7 cellular contexts compared by ENCODE assay signal in genomic region chr18:44839239-44839666, GRCh38.
DNase-seq lines count a peak whose midpoint lies in the region; ATAC-seq and TF ChIP-seq lines count a peak whose summit lies in the region.

No MANE protein-coding gene starts in this region.

- H4K5ac ChIP-seq in H9 (ENCODE audit: insufficient read length, low read depth, low read length): no peak overlapping the region

- CTCF ChIA-PET in activated CD4-positive, alpha-beta memory T cell treated with anti-CD3 and anti-CD28 coated beads for 36 hours (lab: Charles Lee): no interaction called here

- H3K23ac ChIP-seq in H9 (ENCODE audit: insufficient read length, low read depth, low read length): no peak overlapping the region

- intact Hi-C loops in activated CD4-positive, alpha-beta memory T cell treated with anti-CD3 and anti-CD28 coated beads for 36 hours (cut with micrococcal nuclease): loop anchor here (1.0 kb wide), 1 partner anchor 48 kb away; no protein-coding TSS in a partner anchor

- no peak for TF ChIP-seq EP300 in neural cell (conservative IDR thresholded peaks at IDR 0.05; ENCODE audit: poor library complexity, severe bottlenecking)

- H3K4me1 ChIP-seq in H9 (ENCODE audit: insufficient read depth, low read length): peaks cover 7% of the 10 kb centered on the region; the same call in 1 of the 2 replicates

- no peak overlapping the region for H4K8ac ChIP-seq in H9 (replicated peaks; ENCODE audit: insufficient read length, low read depth, low read length)

- H3K18ac ChIP-seq in H9 (ENCODE audit: insufficient read length, low read depth, low read length): no peak overlapping the region

- no peaks in the 10 kb centered on the region; a peak in 1 of 7 replicates for H3K36me3 Mint-ChIP-seq in H9 (ENCODE audit: insufficient read depth in 1 of 3, low read depth in 3 of 3)
- no peaks in the 10 kb centered on the region for H3K36me3 Mint-ChIP-seq in activated CD4-positive, alpha-beta memory T cell treated with anti-CD3 and anti-CD28 coated beads for 36 hours
- H3K36me3 Mint-ChIP-seq in endothelial cell (ENCODE audit: low read depth, unreplicated experiment): peaks cover 42% of the 10 kb centered on the region

- H3F3A ChIP-seq in neural cell (ENCODE audit: insufficient read depth, low read length, poor library complexity, severe bottlenecking): no peaks in the 10 kb centered on the region

- H2AK5ac ChIP-seq in H9 (ENCODE audit: insufficient read length, low read length): no peak overlapping the region

- H3K27me3 Mint-ChIP-seq in H9 (ENCODE audit: low read depth) (no peaks in the 10 kb centered on the region), endothelial cell (ENCODE audit: unreplicated experiment) (peaks cover 2% of the 10 kb centered on the region)
- H3K27me3 Mint-ChIP-seq in activated CD4-positive, alpha-beta memory T cell treated with anti-CD3 and anti-CD28 coated beads for 36 hours: no peaks in the 10 kb centered on the region

- H3K14ac ChIP-seq in H9 (ENCODE audit: insufficient read depth, low read length): no peak overlapping the region

- H2BK5ac ChIP-seq in H9 (ENCODE audit: insufficient read length, low read length): no peak overlapping the region

- TF ChIP-seq CTCF in H9 (conservative IDR thresholded peaks at IDR 0.05) (no peak), endothelial cell (IDR thresholded peaks at IDR 0.05; ENCODE audit: unreplicated experiment) (no peak), neural cell (IDR thresholded peaks at IDR 0.05; ENCODE audit: poor library complexity, severe bottlenecking) (no peak)

- no peak overlapping the region for H3K56ac ChIP-seq in H9 (ENCODE audit: insufficient read length, low read depth, low read length)

- H3K79me2 ChIP-seq in H9 (ENCODE audit: insufficient read depth, low read length) (no peaks in the 10 kb centered on the region), neural cell (replicated peaks; ENCODE audit: insufficient read depth, low read length) (peaks cover 50% of the 10 kb centered on the region)

- no peak overlapping the region for H2BK120ac ChIP-seq in H9 (ENCODE audit: low read depth, low read length, poor library complexity, severe bottlenecking)

- POLR2A ChIA-PET in activated CD4-positive, alpha-beta memory T cell treated with anti-CD3 and anti-CD28 coated beads for 36 hours (lab: Charles Lee): interaction anchor here (1.1 kb wide), 1 partner anchor 79 kb away, joined by 3 read pairs; no protein-coding TSS in a partner anchor

- no peak overlapping the region for H3K4me3 Mint-ChIP-seq in H9
- H3K4me3 Mint-ChIP-seq in activated CD4-positive, alpha-beta memory T cell treated with anti-CD3 and anti-CD28 coated beads for 36 hours: no peak overlapping the region
- no peak overlapping the region for H3K4me3 Mint-ChIP-seq in endothelial cell (ENCODE audit: unreplicated experiment)

- H2BK15ac ChIP-seq in H9 (ENCODE audit: low read depth, low read length): no peak overlapping the region

- peak overlapping the region; percentile 26 for H3K4me3 ChIP-seq in neural cell (ENCODE audit: low read length)

- H3K4me2 ChIP-seq in H9 (ENCODE audit: insufficient read depth, insufficient read length, low read length) (no peak overlapping the region), neural cell (ENCODE audit: low read length) (no peak overlapping the region)

- H3K79me1 ChIP-seq in H9 (ENCODE audit: insufficient read depth, low read depth, low read length, poor library complexity, severe bottlenecking): no peaks in the 10 kb centered on the region

- H2BK20ac ChIP-seq in H9 (ENCODE audit: low read depth, low read length, poor library complexity, severe bottlenecking): no peak overlapping the region

- H3K9me3 Mint-ChIP-seq in H9 (peaks cover 0 to under 1% of the 10 kb centered on the region in 2 experiments; a peak in 1 of 5 replicates), endothelial cell (ENCODE audit: unreplicated experiment) (no peaks in the 10 kb centered on the region)
- H3K9me3 Mint-ChIP-seq in activated CD4-positive, alpha-beta memory T cell treated with anti-CD3 and anti-CD28 coated beads for 36 hours: no peaks in the 10 kb centered on the region

- no peak overlapping the region for H4K91ac ChIP-seq in H9 (ENCODE audit: insufficient read length, low read depth, low read length)

- no peaks in the 10 kb centered on the region for H3K9me3 ChIP-seq in H9 (ENCODE audit: control insufficient read depth, low read depth, low read length)
- H3K9me3 ChIP-seq in neural cell (ENCODE audit: low read length): no peaks in the 10 kb centered on the region

- no peaks in the 10 kb centered on the region for H3K27me3 ChIP-seq in H9 (ENCODE audit: insufficient read depth, low read length)
- H3K27me3 ChIP-seq in neural cell (ENCODE audit: insufficient read depth, low read depth, low read length): no peaks in the 10 kb centered on the region

- no peaks in the 10 kb centered on the region for H3K36me3 ChIP-seq in neural cell (ENCODE audit: insufficient read depth, low read length)

- H3K9ac ChIP-seq in H9 (ENCODE audit: extremely low read depth, insufficient read length, low read length) (no peak overlapping the region), neural cell (ENCODE audit: low read length) (no peak overlapping the region)

- no CpG with 5 or more reads among the region's 6 CpGs for WGBS in H9 (ENCODE audit: extremely low coverage, insufficient read length, low lambda C conversion rate)

- no peak overlapping the region for H2BK12ac ChIP-seq in H9 (ENCODE audit: insufficient read length, low read depth, low read length)

- no peak overlapping the region for H3K27ac ChIP-seq in H9 (ENCODE audit: insufficient read length, low read depth, low read length)
- peak overlapping the region; percentile 20 for H3K27ac ChIP-seq in neural cell (ENCODE audit: low read length)
- no peak overlapping the region for H3K27ac ChIP-seq in substantia nigra (ENCODE audit: low read depth, low read length, poor library complexity, severe bottlenecking)

- no peak overlapping the region for H3K4ac ChIP-seq in H9 (ENCODE audit: low read depth, low read length)

- no peak overlapping the region for H3K27ac Mint-ChIP-seq in H9
- H3K27ac Mint-ChIP-seq in activated CD4-positive, alpha-beta memory T cell treated with anti-CD3 and anti-CD28 coated beads for 36 hours: no peak overlapping the region
- peak overlapping the region; percentile 21 for H3K27ac Mint-ChIP-seq in endothelial cell (ENCODE audit: unreplicated experiment)

- ATAC-seq in GM18502 (IDR thresholded peaks at IDR 0.05; ENCODE audit: poor library complexity, unreplicated experiment): peak; percentile 99

- H2AFZ ChIP-seq in H9 (ENCODE audit: low read length) (no peak overlapping the region), neural cell (ENCODE audit: low read depth, low read length) (no peak overlapping the region)

- TF ChIP-seq RAD21 in neural cell (conservative IDR thresholded peaks at IDR 0.05): no peak

- H3K4me1 Mint-ChIP-seq in H9 (peaks cover 50 to 54% of the 10 kb centered on the region in 2 experiments), endothelial cell (ENCODE audit: unreplicated experiment) (peaks cover 33% of the 10 kb centered on the region)
- peaks cover 17% of the 10 kb centered on the region for H3K4me1 Mint-ChIP-seq in activated CD4-positive, alpha-beta memory T cell treated with anti-CD3 and anti-CD28 coated beads for 36 hours (ENCODE audit: low read depth)

- DNase-seq in H9 (peak; percentile 38), NCI-H2227 (lab: John Stamatoyannopoulos, UW; ENCODE audit: unreplicated experiment) (peak; percentile 17), endothelial cell (ENCODE audit: low spot score) (peak; percentile 11), substantia nigra (lab: John Stamatoyannopoulos, UW) (peak in 35 of 49 donors; percentile 2 to 66 (median 29))
- peak; percentile 83 for DNase-seq in activated CD4-positive, alpha-beta memory T cell treated with anti-CD3 and anti-CD28 coated beads for 36 hours

- H3T11ph ChIP-seq in H9 (ENCODE audit: low read length): no peak overlapping the region

- H3K9me2 ChIP-seq in neural cell (ENCODE audit: insufficient read depth, low read length): no peaks in the 10 kb centered on the region

- H3K23me2 ChIP-seq in H9 (ENCODE audit: insufficient read length, low read depth, low read length, poor library complexity, severe bottlenecking): no peaks in the 10 kb centered on the region

- H4K20me1 ChIP-seq in H9 (ENCODE audit: control insufficient read depth, insufficient read depth, insufficient read length): no peaks in the 10 kb centered on the region
- H4K20me1 ChIP-seq in neural cell (ENCODE audit: insufficient read depth): no peaks in the 10 kb centered on the region

TF ChIP-seq in neural cell, 6 proteins besides CTCF, POLR2A, EP300 and RAD21:
- TF ChIP-seq TAF1 (IDR thresholded peaks at IDR 0.05; ENCODE audit: low read depth): no peak
- TF ChIP-seq SMC3 (conservative IDR thresholded peaks at IDR 0.05; ENCODE audit: poor library complexity): no peak
- TF ChIP-seq REST (IDR thresholded peaks at IDR 0.05; ENCODE audit: borderline replicate concordance): no peak
- TF ChIP-seq MXI1 (conservative IDR thresholded peaks at IDR 0.05; ENCODE audit: poor library complexity, severe bottlenecking): no peak
- TF ChIP-seq POLR2AphosphoS5 (IDR thresholded peaks at IDR 0.05): no peak
- TF ChIP-seq EZH2 (IDR thresholded peaks at IDR 0.05; ENCODE audit: borderline replicate concordance, insufficient read depth, low read length, poor library complexity, severe bottlenecking): no peak

Comparison
In these comparisons a context has a peak if more than half of its experiments do, and no peak if none do; other contexts are left out.
1. DNase-seq: peak in every context shown above with its lines; median percentile 83 in activated CD4-positive, alpha-beta memory T cell treated with anti-CD3 and anti-CD28 coated beads for 36 hours; 38 in H9; 29 in substantia nigra; 17 in NCI-H2227; 11 in endothelial cell.